Comparison of ENCODE assay signal across 2 cellular contexts in the genomic region with DNA sequence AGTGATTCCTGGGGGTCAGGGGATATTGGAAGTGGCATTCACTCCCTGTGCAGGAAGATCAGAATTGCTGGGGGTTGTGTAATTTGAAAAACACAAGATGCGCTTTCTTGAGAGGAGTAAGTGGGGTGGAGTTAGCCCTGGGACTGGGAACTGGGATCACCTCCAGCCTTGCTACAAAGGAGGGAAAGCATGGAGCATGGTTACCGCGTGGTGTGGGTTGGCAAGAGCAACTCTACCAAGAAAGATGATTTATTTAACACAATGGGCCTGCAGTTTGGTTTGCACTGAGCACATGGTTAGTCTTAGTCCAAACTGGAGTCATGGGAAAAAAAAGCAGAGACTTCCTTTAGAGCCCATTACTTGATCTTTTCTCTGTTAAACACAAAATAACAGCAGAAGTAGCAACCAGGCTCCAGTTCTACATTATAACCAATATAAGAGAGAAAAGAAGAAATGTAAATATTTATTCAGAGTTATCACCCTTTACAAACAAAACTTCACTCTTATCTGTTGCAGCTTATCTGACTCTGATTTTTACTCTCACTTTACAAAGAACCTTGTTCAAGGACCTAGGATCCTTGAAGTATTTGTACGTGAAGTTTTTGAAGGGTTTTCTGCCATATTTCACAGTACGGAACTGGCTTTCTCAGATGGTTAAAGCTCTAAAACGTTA.
TF ChIP-seq lines count a peak whose summit lies in the region.

No MANE protein-coding gene starts in this region.

TF ChIP-seq in GM23338, 12 proteins besides CTCF, POLR2A, EP300 and RAD21:
- TF ChIP-seq JUNB (IDR thresholded peaks at IDR 0.05; ENCODE audit: unreplicated experiment) (no peak), STAT1 (IDR thresholded peaks at IDR 0.05; ENCODE audit: unreplicated experiment) (no peak), EZH2phosphoT487 (IDR thresholded peaks at IDR 0.05; ENCODE audit: unreplicated experiment) (no peak), EZH2 (IDR thresholded peaks at IDR 0.05; ENCODE audit: low read depth, unreplicated experiment) (no peak), ZNF331 (CRISPR knock-in tag; IDR thresholded peaks at IDR 0.05; ENCODE audit: low read depth) (no peak), CREB1 (CRISPR knock-in tag; IDR thresholded peaks at IDR 0.05; ENCODE audit: low read depth) (no peak), ZNF114 (CRISPR knock-in tag; IDR thresholded peaks at IDR 0.05) (no peak)
- TF ChIP-seq, protein P1, sequence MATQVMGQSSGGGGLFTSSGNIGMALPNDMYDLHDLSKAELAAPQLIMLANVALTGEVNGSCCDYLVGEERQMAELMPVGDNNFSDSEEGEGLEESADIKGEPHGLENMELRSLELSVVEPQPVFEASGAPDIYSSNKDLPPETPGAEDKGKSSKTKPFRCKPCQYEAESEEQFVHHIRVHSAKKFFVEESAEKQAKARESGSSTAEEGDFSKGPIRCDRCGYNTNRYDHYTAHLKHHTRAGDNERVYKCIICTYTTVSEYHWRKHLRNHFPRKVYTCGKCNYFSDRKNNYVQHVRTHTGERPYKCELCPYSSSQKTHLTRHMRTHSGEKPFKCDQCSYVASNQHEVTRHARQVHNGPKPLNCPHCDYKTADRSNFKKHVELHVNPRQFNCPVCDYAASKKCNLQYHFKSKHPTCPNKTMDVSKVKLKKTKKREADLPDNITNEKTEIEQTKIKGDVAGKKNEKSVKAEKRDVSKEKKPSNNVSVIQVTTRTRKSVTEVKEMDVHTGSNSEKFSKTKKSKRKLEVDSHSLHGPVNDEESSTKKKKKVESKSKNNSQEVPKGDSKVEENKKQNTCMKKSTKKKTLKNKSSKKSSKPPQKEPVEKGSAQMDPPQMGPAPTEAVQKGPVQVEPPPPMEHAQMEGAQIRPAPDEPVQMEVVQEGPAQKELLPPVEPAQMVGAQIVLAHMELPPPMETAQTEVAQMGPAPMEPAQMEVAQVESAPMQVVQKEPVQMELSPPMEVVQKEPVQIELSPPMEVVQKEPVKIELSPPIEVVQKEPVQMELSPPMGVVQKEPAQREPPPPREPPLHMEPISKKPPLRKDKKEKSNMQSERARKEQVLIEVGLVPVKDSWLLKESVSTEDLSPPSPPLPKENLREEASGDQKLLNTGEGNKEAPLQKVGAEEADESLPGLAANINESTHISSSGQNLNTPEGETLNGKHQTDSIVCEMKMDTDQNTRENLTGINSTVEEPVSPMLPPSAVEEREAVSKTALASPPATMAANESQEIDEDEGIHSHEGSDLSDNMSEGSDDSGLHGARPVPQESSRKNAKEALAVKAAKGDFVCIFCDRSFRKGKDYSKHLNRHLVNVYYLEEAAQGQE (IDR thresholded peaks at IDR 0.05; ENCODE audit: unreplicated experiment) = no peak

TF ChIP-seq in H1, 55 proteins besides CTCF, POLR2A, EP300 and RAD21:
- TF ChIP-seq RBBP5 (IDR thresholded peaks at IDR 0.05; ENCODE audit: borderline replicate concordance, low read depth, low read length) = no peak
- TF ChIP-seq, protein P2, sequence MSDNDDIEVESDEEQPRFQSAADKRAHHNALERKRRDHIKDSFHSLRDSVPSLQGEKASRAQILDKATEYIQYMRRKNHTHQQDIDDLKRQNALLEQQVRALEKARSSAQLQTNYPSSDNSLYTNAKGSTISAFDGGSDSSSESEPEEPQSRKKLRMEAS (IDR thresholded peaks at IDR 0.05) = 0 out of 2 replicates have a peak, but pooled peaks have one; percentile 7
- TF ChIP-seq, protein P3, sequence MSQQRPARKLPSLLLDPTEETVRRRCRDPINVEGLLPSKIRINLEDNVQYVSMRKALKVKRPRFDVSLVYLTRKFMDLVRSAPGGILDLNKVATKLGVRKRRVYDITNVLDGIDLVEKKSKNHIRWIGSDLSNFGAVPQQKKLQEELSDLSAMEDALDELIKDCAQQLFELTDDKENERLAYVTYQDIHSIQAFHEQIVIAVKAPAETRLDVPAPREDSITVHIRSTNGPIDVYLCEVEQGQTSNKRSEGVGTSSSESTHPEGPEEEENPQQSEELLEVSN (IDR thresholded peaks at IDR 0.05) = peak; percentile 69
